ENCODE assay signal across 8 cellular contexts in the genomic region with DNA sequence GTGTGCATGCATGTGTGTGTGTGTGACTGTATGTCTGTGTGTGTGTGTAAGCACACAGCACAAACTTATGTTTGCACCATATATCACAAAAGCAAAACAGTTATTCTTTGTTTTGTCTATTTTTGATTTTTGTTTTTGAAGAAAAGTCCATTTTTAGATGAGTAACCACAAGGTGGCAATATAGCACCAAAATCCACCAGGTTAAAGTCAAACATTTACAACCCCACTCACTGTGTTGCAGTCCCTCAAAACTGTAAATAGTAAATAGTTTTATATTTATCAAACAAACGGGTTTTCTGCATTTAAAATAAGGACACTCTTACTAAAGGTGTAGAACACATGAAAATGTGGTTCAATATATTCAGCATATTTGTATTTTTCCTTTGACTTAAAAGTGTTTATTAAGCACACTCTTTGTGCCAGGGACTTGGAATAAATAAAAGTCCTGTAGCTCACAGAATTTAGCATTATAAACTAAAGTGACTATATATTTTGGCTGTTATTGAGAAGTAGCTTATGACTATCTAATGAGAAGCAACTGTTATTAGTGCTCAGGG.
A peak's percentile ranks its signal among the peaks of the same experiment; 100 is the strongest.
DNase-seq lines count a peak whose midpoint lies in the region; ATAC-seq and TF ChIP-seq lines count a peak whose summit lies in the region.

No MANE protein-coding gene starts in this region.

- H3K27me3 ChIP-seq in fibroblast of lung (ENCODE audit: control insufficient read depth, insufficient read depth, low read length) (no peaks in the 10 kb centered on the region), sigmoid colon (no peaks in the 10 kb centered on the region)
- H3K27me3 ChIP-seq in CD4-positive, alpha-beta T cell (ENCODE audit: control insufficient read depth, insufficient read depth, low read length) = no peaks in the 10 kb centered on the region

- 0 to 1% methylated on average over 1 of the region's 1 CpG for WGBS in sigmoid colon, 2 donors

- CTCF ChIA-PET in CD4-positive, alpha-beta T cell (lab: Charles Lee) = no interaction called here

- H3K27ac Mint-ChIP-seq in CD4-positive, alpha-beta T cell = no peak overlapping the region

- TF ChIP-seq CTCF in fibroblast of lung (conservative IDR thresholded peaks at IDR 0.05 in 1 of 2, IDR thresholded peaks at IDR 0.05 in 1 of 2; ENCODE audit: low read depth in 1 of 2, low read length in 2 of 2) = peak; percentile 40 to 44
- TF ChIP-seq CTCF in sigmoid colon (IDR thresholded peaks at IDR 0.05) = peak; percentile 16 to 56 (median 42)
- no peak for TF ChIP-seq CTCF in CD4-positive, alpha-beta T cell (IDR thresholded peaks at IDR 0.05)

- POLR2A ChIA-PET in CD4-positive, alpha-beta T cell (lab: Charles Lee) = interaction anchor here (0.6 kb wide), 1 partner anchor 23 kb away, joined by 3 read pairs; no protein-coding TSS in a partner anchor

- no peaks in the 10 kb centered on the region for H3K9me3 ChIP-seq in fibroblast of lung (ENCODE audit: control insufficient read depth, insufficient read depth, low read depth, low read length)
- no peaks in the 10 kb centered on the region for H3K9me3 ChIP-seq in sigmoid colon
- H3K9me3 ChIP-seq in CD4-positive, alpha-beta T cell (ENCODE audit: control insufficient read depth, low read length) = no peaks in the 10 kb centered on the region

- H3K4me1 ChIP-seq in fibroblast of lung (ENCODE audit: control insufficient read depth, extremely low read depth, insufficient read depth, low read length) (no peaks in the 10 kb centered on the region), sigmoid colon (no peaks in the 10 kb centered on the region)

- H3K4me3 ChIP-seq in fibroblast of lung (replicated peaks in 1 of 4; ENCODE audit: control extremely low read depth in 1 of 4, insufficient read depth in 1 of 4, low read depth in 3 of 4, low read length in 4 of 4) = no peak overlapping the region
- H3K4me3 ChIP-seq in sigmoid colon = no peak overlapping the region

- H3K27ac ChIP-seq in fibroblast of lung (ENCODE audit: insufficient read depth, low read length) = no peak overlapping the region
- no peak overlapping the region for H3K27ac ChIP-seq in sigmoid colon
- no peak overlapping the region for H3K27ac ChIP-seq in CD4-positive, alpha-beta T cell (ENCODE audit: low read depth, low read length)

- ATAC-seq in GM18502 (IDR thresholded peaks at IDR 0.05; ENCODE audit: poor library complexity, unreplicated experiment) = peak; percentile 48
- ATAC-seq in CD4-positive, alpha-beta T cell (ENCODE audit: poor library complexity) = no peak
- no peak for ATAC-seq in GM21367 (IDR thresholded peaks at IDR 0.05; ENCODE audit: unreplicated experiment)

- H3K9me3 Mint-ChIP-seq in CD4-positive, alpha-beta T cell = peaks cover 5% of the 10 kb centered on the region

- no peaks in the 10 kb centered on the region for H3K36me3 ChIP-seq in fibroblast of lung (ENCODE audit: control insufficient read depth, insufficient read depth, low read length)
- no peaks in the 10 kb centered on the region for H3K36me3 ChIP-seq in sigmoid colon

- no peaks in the 10 kb centered on the region for H4K20me1 ChIP-seq in fibroblast of lung (ENCODE audit: control insufficient read depth, extremely low read depth, insufficient read depth, low read length)

- H3K9ac ChIP-seq in fibroblast of lung (ENCODE audit: insufficient read depth, low read length) = no peak overlapping the region

- peak overlapping the region; percentile 44 for H2AFZ ChIP-seq in fibroblast of lung (ENCODE audit: low read length)

- in situ Hi-C loops in ACHN (cut with HindIII; ENCODE audit: low pct_ligation_motif_present, low pct_unique_long_range_greater_than_20kb, low sequenced_read_pairs) = no loop called here

- H3K36me3 Mint-ChIP-seq in CD4-positive, alpha-beta T cell (ENCODE audit: low read depth) = no peaks in the 10 kb centered on the region

- H3K4me2 ChIP-seq in fibroblast of lung (ENCODE audit: extremely low read depth, insufficient read depth, low read length) = no peak overlapping the region

- no peak for TF ChIP-seq POLR2A in sigmoid colon (IDR thresholded peaks at IDR 0.05)

- intact Hi-C loops in sigmoid colon (cut with DNase I) = loop anchor here (1.0 to 5.0 kb wide), 2 partner anchors 442 to 508 kb away; no protein-coding TSS in a partner anchor
- intact Hi-C loops in CD4-positive, alpha-beta T cell (cut with DNase I, micrococcal nuclease) = no loop called here

- TF ChIP-seq EP300 in sigmoid colon (IDR thresholded peaks at IDR 0.05) = no peak

- H3K4me1 Mint-ChIP-seq in CD4-positive, alpha-beta T cell (ENCODE audit: low read depth) = no peaks in the 10 kb centered on the region

- H3K27me3 Mint-ChIP-seq in CD4-positive, alpha-beta T cell = no peaks in the 10 kb centered on the region

- peak; percentile 42 for DNase-seq in ACHN
- peak; percentile 67 for DNase-seq in OCI-M1 (lab: John Stamatoyannopoulos, UW)
- peak; percentile 14 to 68 for DNase-seq in fibroblast of lung (ENCODE audit: low read depth in 2 of 2)
- no peak for DNase-seq in sigmoid colon
- no peak for DNase-seq in effector CD8-positive, alpha-beta T cell (lab: John Stamatoyannopoulos, UW)
- DNase-seq in CD4-positive, alpha-beta T cell = no peak

- H3K79me2 ChIP-seq in fibroblast of lung (ENCODE audit: control insufficient read depth, insufficient read depth, low read length) = no peaks in the 10 kb centered on the region

- no peak overlapping the region for H3K4me3 Mint-ChIP-seq in CD4-positive, alpha-beta T cell

Comparison
In these comparisons a context has a peak if more than half of its experiments do, and no peak if none do; other contexts are left out.
1. DNase-seq: peak in ACHN (single experiment), OCI-M1 (single experiment) and fibroblast of lung (2 of 2); none in sigmoid colon (single experiment), effector CD8-positive, alpha-beta T cell (single experiment) and CD4-positive, alpha-beta T cell (0 of 10).